Comparison of ENCODE assay signal across 13 cellular contexts in the genomic region with DNA sequence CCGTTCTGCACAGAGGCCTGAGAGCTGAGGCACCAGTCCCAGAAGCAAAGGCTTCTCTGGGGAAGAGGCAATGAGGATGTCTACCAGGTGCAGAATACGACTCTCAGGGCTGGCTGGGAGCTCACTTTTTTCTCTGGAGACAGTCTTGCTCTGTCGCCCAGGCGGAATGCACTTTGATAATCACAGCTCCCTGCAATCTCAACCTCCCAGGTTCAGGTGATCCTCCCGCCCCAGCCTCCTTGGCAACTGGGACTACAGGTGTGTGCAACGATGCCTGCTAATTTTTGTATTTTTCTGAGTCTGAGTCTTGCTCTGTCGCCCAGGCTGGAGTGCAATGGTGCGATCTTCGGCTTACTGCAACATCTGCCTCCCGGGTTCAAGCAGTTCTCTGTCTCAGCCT.
"Had no signal": no experiment of that assay in that cellular context is flagged by ENCODE, and none has a peak within 500 bp of the region (broad histone marks: within the 10 kb centered on the region; RNA-seq: fewer than 3 reads in every experiment).

No MANE protein-coding gene starts in this region.

- H3K36me3 ChIP-seq: uterus had no signal

- DNase-seq: activated CD4-positive, alpha-beta T cell treated with anti-CD3 and anti-CD28 coated beads, Interleukin-2, amount 50 U/mL, for 4 hours; activated gamma-delta T cell treated with Interleukin-2 at 50 U/mL for 16 hours; dermis blood vessel endothelial cell; effector memory CD8-positive, alpha-beta T cell; lower lobe of right lung; natural killer cell; stimulated activated CD4-positive, alpha-beta T cell treated with anti-CD3 and anti-CD28 coated beads, Interleukin-12 subunit alpha, Interleukin-12 subunit beta, amount 100 ng/mL, for 4 hours; stimulated activated CD4-positive, alpha-beta T cell treated with anti-CD3 and anti-CD28 coated beads, Interleukin-2, amount 100 ng/mL, for 24 hours; T-helper 17 cell had no signal

- H3K4me3 ChIP-seq: cardiac muscle cell, lower lobe of right lung, tibial nerve, uterus had no signal

- H3K27ac ChIP-seq: cardiac muscle cell, lower lobe of right lung, tibial nerve, uterus had no signal

- FAIRE-seq: islet of Langerhans had no signal

- H3K27me3 ChIP-seq: cardiac muscle cell, tibial nerve, uterus had no signal

- ATAC-seq: effector memory CD8-positive, alpha-beta T cell; lower lobe of right lung; natural killer cell; T-helper 17 cell had no signal

- H3K9me3 ChIP-seq: lower lobe of right lung, tibial nerve, uterus had no signal

- H3K4me1 ChIP-seq: uterus had no signal
